Comparison of ENCODE assay signal across 14 cellular contexts in genomic region chr15:39230205-39230916, GRCh38.
DNase-seq lines count a peak whose midpoint lies in the region; ATAC-seq and TF ChIP-seq lines count a peak whose summit lies in the region.
"Had no signal": no experiment of that assay in that cellular context is flagged by ENCODE, and none has a peak within 500 bp of the region (broad histone marks: within the 10 kb centered on the region; RNA-seq: fewer than 3 reads in every experiment).

No MANE protein-coding gene starts in this region.

- peaks cover 26% of the 10 kb centered on the region for H3F3A ChIP-seq in smooth muscle cell (ENCODE audit: low read depth)

- peak overlapping the region; percentile 27 for H3K4me2 ChIP-seq in smooth muscle cell

- no peaks in the 10 kb centered on the region for H3K27me3 ChIP-seq in smooth muscle cell (ENCODE audit: low read depth)
- no peaks in the 10 kb centered on the region for H3K27me3 ChIP-seq in CD8-positive, alpha-beta T cell (ENCODE audit: insufficient read depth, low read length)
- H3K27me3 ChIP-seq: gastroesophageal sphincter had no signal

- H3K27ac ChIP-seq in smooth muscle cell (ENCODE audit: low read depth): peak overlapping the region; percentile 13
- no peak overlapping the region for H3K27ac ChIP-seq in CD8-positive, alpha-beta T cell (ENCODE audit: low read depth, low read length)

- no peaks in the 10 kb centered on the region for H3K4me1 Mint-ChIP-seq in CD8-positive, alpha-beta T cell (ENCODE audit: low read depth)

- intact Hi-C loops in CD8-positive, alpha-beta T cell (cut with DNase I, micrococcal nuclease): no loop called here

- no peak overlapping the region for H3K9ac ChIP-seq in smooth muscle cell (ENCODE audit: low read depth)

- DNase-seq in NCI-H1417 (lab: John Stamatoyannopoulos, UW): peak in 2 of 3 experiments; percentile 23 to 65
- DNase-seq in NCI-H1417 treated with DMSO at 0.1 percent for 48 hours (lab: John Stamatoyannopoulos, UW): no peak
- peak; percentile 21 for DNase-seq in SK-N-DZ (ENCODE audit: low spot score)
- DNase-seq in foreskin melanocyte: peak; percentile 81
- DNase-seq in smooth muscle cell (lab: John Stamatoyannopoulos, UW; ENCODE audit: unreplicated experiment): no peak
- DNase-seq in CD8-positive, alpha-beta T cell: no peak
- DNase-seq in central memory CD4-positive, alpha-beta T cell: no peak
- DNase-seq: activated CD4-positive, alpha-beta T cell treated with anti-CD3 and anti-CD28 coated beads, Interleukin-2, amount 50 U/mL, for 4 hours; activated effector memory CD4-positive, alpha-beta T cell treated with anti-CD3 and anti-CD28 coated beads, Interleukin-2, amount 50 U/mL, for 16 hours; DMS79; stimulated activated CD4-positive, alpha-beta T cell treated with anti-CD3 and anti-CD28 coated beads, Interleukin-4, amount 100 ng/mL, for 4 hours had no signal

- H3K36me3 Mint-ChIP-seq in CD8-positive, alpha-beta T cell: no peaks in the 10 kb centered on the region

- H3K79me2 ChIP-seq in smooth muscle cell (ENCODE audit: low read depth): no peaks in the 10 kb centered on the region

- POLR2A ChIA-PET in CD8-positive, alpha-beta T cell (lab: Charles Lee): no interaction called here

- ATAC-seq in CD8-positive, alpha-beta T cell: no peak
- ATAC-seq in GM19452 (IDR thresholded peaks at IDR 0.05; ENCODE audit: unreplicated experiment): no peak
- ATAC-seq: gastroesophageal sphincter, left lobe of liver had no signal

- H3K27ac Mint-ChIP-seq in CD8-positive, alpha-beta T cell: no peak overlapping the region

- no peaks in the 10 kb centered on the region for H4K20me1 ChIP-seq in smooth muscle cell (ENCODE audit: low read depth)

- no peaks in the 10 kb centered on the region for H3K9me3 ChIP-seq in smooth muscle cell (replicated peaks; ENCODE audit: low read depth)
- H3K9me3 ChIP-seq in CD8-positive, alpha-beta T cell (ENCODE audit: low read length): no peaks in the 10 kb centered on the region
- H3K9me3 ChIP-seq: gastroesophageal sphincter had no signal

- WGBS in smooth muscle cell (ENCODE audit: low lambda C conversion rate): 51% methylated on average over 8 of the region's 8 CpGs

- CTCF ChIA-PET in CD8-positive, alpha-beta T cell (lab: Charles Lee): no interaction called here

- H3K36me3 ChIP-seq in smooth muscle cell (ENCODE audit: low read depth): no peaks in the 10 kb centered on the region
- H3K36me3 ChIP-seq in CD8-positive, alpha-beta T cell (ENCODE audit: insufficient read depth, low read length): no peaks in the 10 kb centered on the region
- H3K36me3 ChIP-seq: gastroesophageal sphincter had no signal

- peaks cover 3% of the 10 kb centered on the region for H3K27me3 Mint-ChIP-seq in CD8-positive, alpha-beta T cell (ENCODE audit: low read depth)

- no peak overlapping the region for H3K4me3 ChIP-seq in smooth muscle cell
- H3K4me3 ChIP-seq in CD8-positive, alpha-beta T cell (ENCODE audit: low read depth, low read length): no peak overlapping the region
- H3K4me3 ChIP-seq: gastroesophageal sphincter had no signal

- no peak for TF ChIP-seq CTCF in smooth muscle cell (IDR thresholded peaks at IDR 0.05; ENCODE audit: borderline replicate concordance, insufficient read depth, poor library complexity, severe bottlenecking)
- TF ChIP-seq CTCF in CD8-positive, alpha-beta T cell (IDR thresholded peaks at IDR 0.05): no peak

- peaks cover 7% of the 10 kb centered on the region for H3K4me1 ChIP-seq in smooth muscle cell (ENCODE audit: low read depth)
- no peaks in the 10 kb centered on the region for H3K4me1 ChIP-seq in CD8-positive, alpha-beta T cell (ENCODE audit: insufficient read depth, low read length)

- peak overlapping the region; percentile 67 for H2AFZ ChIP-seq in smooth muscle cell (ENCODE audit: low read depth)

- H3K9me3 Mint-ChIP-seq in CD8-positive, alpha-beta T cell: no peaks in the 10 kb centered on the region

- no peak overlapping the region for H3K4me3 Mint-ChIP-seq in CD8-positive, alpha-beta T cell

Comparison
In these comparisons a context has a peak if more than half of its experiments do, and no peak if none do; other contexts are left out.
1. DNase-seq: peak in NCI-H1417 (2 of 3), SK-N-DZ (single experiment) and foreskin melanocyte (single experiment); none in NCI-H1417 treated with DMSO at 0.1 percent for 48 hours (single experiment), smooth muscle cell (single experiment), CD8-positive, alpha-beta T cell (0 of 7) and central memory CD4-positive, alpha-beta T cell (single experiment).